Comparison of ENCODE assay signal across 8 cellular contexts in the genomic region with DNA sequence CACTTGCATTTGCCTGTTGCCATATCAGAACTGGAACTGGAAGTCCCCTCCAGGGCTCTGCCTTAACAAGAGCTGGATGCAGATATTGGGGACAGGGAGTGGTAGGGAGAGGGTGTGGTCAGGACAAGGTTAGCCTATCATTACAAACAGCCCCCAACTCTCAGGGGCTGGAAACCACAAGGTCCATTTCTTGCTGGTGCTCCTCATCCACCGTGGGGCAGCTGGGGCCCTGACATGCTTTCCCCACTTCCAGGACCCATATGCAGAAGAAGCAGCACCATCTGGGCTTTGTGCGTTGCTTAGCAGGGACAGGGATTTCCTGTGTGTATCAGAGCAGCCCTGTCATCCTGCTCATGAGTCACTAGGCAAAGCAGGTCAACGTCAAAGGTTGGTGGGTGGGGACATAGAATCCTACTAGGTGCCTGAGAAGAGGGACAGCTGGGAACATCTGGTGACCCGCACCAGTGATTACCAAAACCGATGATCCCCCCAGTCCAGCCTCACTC. TPM values are rescaled to one million over a fixed set of nuclear protein-coding genes. Genes with fewer than 3 reads are reported as not detected.
A peak's percentile ranks its signal among the peaks of the same experiment; 100 is the strongest.
DNase-seq lines count a peak whose midpoint lies in the region; ATAC-seq and TF ChIP-seq lines count a peak whose summit lies in the region.

No MANE protein-coding gene starts in this region.

- CTCF ChIA-PET in CD8-positive, alpha-beta memory T cell (lab: Charles Lee) = interaction anchor here (1.9 to 2.1 kb wide), 2 partner anchors 21 to 27 kb away, joined by 4 read pairs; partner anchors contain the start of gene RGS9

- no peak overlapping the region for H3K27ac ChIP-seq in CD8-positive, alpha-beta memory T cell (ENCODE audit: low read depth, low read length)
- no peak overlapping the region for H3K27ac ChIP-seq in upper lobe of right lung

- H3K4me3 ChIP-seq in CD8-positive, alpha-beta memory T cell (ENCODE audit: low read length) = no peak overlapping the region
- H3K4me3 ChIP-seq in foreskin fibroblast (ENCODE audit: low read depth in 1 of 2, low read length in 2 of 2) (no peak overlapping the region), upper lobe of right lung (no peak overlapping the region)

- H3K9me3 ChIP-seq in CD8-positive, alpha-beta memory T cell (ENCODE audit: low read length) = no peaks in the 10 kb centered on the region
- H3K9me3 ChIP-seq in upper lobe of right lung = no peaks in the 10 kb centered on the region

- ATAC-seq in HG03457 (IDR thresholded peaks at IDR 0.05; ENCODE audit: unreplicated experiment) = peak; percentile 89
- peak; percentile 51 for ATAC-seq in upper lobe of right lung

- TF ChIP-seq CTCF in GM20000 (IDR thresholded peaks at IDR 0.05; ENCODE audit: extremely low read depth, missing control alignments) (no peak), foreskin fibroblast (IDR thresholded peaks at IDR 0.05; ENCODE audit: low read depth, low read length) (no peak), upper lobe of right lung (IDR thresholded peaks at IDR 0.05) (no peak)

- no peaks in the 10 kb centered on the region for H3K36me3 ChIP-seq in CD8-positive, alpha-beta memory T cell (ENCODE audit: insufficient read depth, low read length)
- no peaks in the 10 kb centered on the region for H3K36me3 ChIP-seq in upper lobe of right lung

- no peaks in the 10 kb centered on the region for H3K9me3 Mint-ChIP-seq in CD8-positive, alpha-beta memory T cell

- POLR2A ChIA-PET in CD8-positive, alpha-beta memory T cell (lab: Charles Lee) = no interaction called here

- H3K4me1 Mint-ChIP-seq in CD8-positive, alpha-beta memory T cell = peaks cover 15 to 19% (median 16%) of the 10 kb centered on the region in 3 donors

- intact Hi-C loops in upper lobe of right lung (cut with DNase I) = no loop called here

- peaks cover 0 to 1% of the 10 kb centered on the region in 2 donors for H3K27me3 Mint-ChIP-seq in CD8-positive, alpha-beta memory T cell

- no peaks in the 10 kb centered on the region for H3K27me3 ChIP-seq in CD8-positive, alpha-beta memory T cell (ENCODE audit: insufficient read depth, low read length, poor library complexity, severe bottlenecking)
- no peaks in the 10 kb centered on the region for H3K27me3 ChIP-seq in upper lobe of right lung

- peak in 3 of 5 donors; percentile 16 to 63 (median 18) for DNase-seq in CD8-positive, alpha-beta memory T cell
- DNase-seq in GM20000 (ENCODE audit: low spot score) = peak; percentile 53
- peak; percentile 19 to 22 for DNase-seq in activated CD4-positive, alpha-beta T cell treated with anti-CD3 and anti-CD28 coated beads for 24 hours (ENCODE audit: low read depth in 2 of 2)
- peak; percentile 60 to 73 for DNase-seq in foreskin fibroblast
- no peak for DNase-seq in upper lobe of right lung
- DNase-seq in putamen (ENCODE audit: low spot score) = no peak
- no peak for DNase-seq in NCI-H526 treated with DMSO at 0.1 percent for 48 hours (lab: John Stamatoyannopoulos, UW)

- peaks cover 10% of the 10 kb centered on the region for H3K4me1 ChIP-seq in CD8-positive, alpha-beta memory T cell (ENCODE audit: insufficient read depth, low read length)
- no peaks in the 10 kb centered on the region for H3K4me1 ChIP-seq in upper lobe of right lung

- H3K4me3 Mint-ChIP-seq in CD8-positive, alpha-beta memory T cell = no peak overlapping the region

- H3K36me3 Mint-ChIP-seq in CD8-positive, alpha-beta memory T cell = peaks cover 2 to 8% (median 4%) of the 10 kb centered on the region in 3 donors

- H3K27ac Mint-ChIP-seq in CD8-positive, alpha-beta memory T cell = peak overlapping the region in 6 of 8 donors; percentile 3 to 86 (median 72)

RNA-seq across cellular contexts. Expression of gene RGS9, which starts 26.9 kb away (rescaled TPM):
- 1 to 10 TPM; 1.4 to 2.6 TPM for total RNA-seq in CD8-positive, alpha-beta memory T cell
- 8.9 TPM for polyA plus RNA-seq in CD8-positive, alpha-beta memory T cell
- total RNA-seq in upper lobe of right lung = 8.7 TPM

Comparison
In these comparisons a context has a peak if more than half of its experiments do, and no peak if none do; other contexts are left out.
1. DNase-seq: peak in CD8-positive, alpha-beta memory T cell (3 of 5), GM20000 (single experiment), activated CD4-positive, alpha-beta T cell treated with anti-CD3 and anti-CD28 coated beads for 24 hours (2 of 2) and foreskin fibroblast (2 of 2); none in upper lobe of right lung (single experiment), putamen (single experiment) and NCI-H526 treated with DMSO at 0.1 percent for 48 hours (single experiment).